10 cellular contexts compared by ENCODE assay signal in the genomic region with DNA sequence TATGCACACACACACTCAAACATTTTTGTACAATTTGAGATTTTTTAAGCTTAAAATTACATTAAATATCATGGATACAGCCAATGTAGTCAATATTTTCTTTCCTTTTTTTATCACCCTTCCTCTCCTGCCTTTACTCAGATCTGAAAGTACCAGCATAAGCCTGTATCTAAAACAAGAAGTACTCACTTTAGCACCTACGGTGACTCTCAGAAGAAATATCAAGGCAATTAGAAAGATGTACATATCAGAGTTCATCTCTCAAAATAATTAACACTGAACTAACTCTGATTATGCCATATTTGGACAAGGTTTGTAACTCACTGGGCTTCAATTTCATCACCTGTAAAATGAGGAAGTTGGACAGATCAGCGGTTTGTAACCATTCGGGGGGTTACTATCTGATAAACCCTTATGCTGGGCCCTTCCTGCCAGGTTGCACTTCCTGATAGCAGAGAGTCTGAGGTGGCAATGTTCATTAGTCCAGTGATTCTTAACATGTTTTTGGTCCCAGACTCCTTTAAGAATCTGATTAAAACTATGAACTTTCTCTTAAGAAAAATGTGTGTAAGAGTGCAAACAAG. TPM values are rescaled to one million over a fixed set of nuclear protein-coding genes. Genes with fewer than 3 reads are reported as not detected.
A peak's percentile ranks its signal among the peaks of the same experiment; 100 is the strongest.
DNase-seq lines count a peak whose midpoint lies in the region; ATAC-seq and TF ChIP-seq lines count a peak whose summit lies in the region.
"Had no signal": no experiment of that assay in that cellular context is flagged by ENCODE, and none has a peak within 500 bp of the region (broad histone marks: within the 10 kb centered on the region; RNA-seq: fewer than 3 reads in every experiment).

No MANE protein-coding gene starts in this region.

- BruUV-seq in PC-9 (replicated peaks; lab: Mats Ljungman, UMichigan): no TSS peak

- CTCF ChIA-PET in PC-9 (lab: Charles Lee): no interaction called here

- no peaks in the 10 kb centered on the region for H3K79me2 ChIP-seq in PC-9 (ENCODE audit: low read depth)

- no peaks in the 10 kb centered on the region for H3K9me3 ChIP-seq in PC-9 (ENCODE audit: insufficient read depth, low read depth)
- H3K9me3 ChIP-seq in esophagus squamous epithelium: no peaks in the 10 kb centered on the region
- H3K9me3 ChIP-seq: MG63 had no signal

- H3K27me3 ChIP-seq in PC-9 (ENCODE audit: insufficient read depth, low read depth) (no peaks in the 10 kb centered on the region), esophagus squamous epithelium (no peaks in the 10 kb centered on the region)
- H3K27me3 ChIP-seq: MG63 had no signal

- H3K9me2 ChIP-seq in PC-9 (ENCODE audit: insufficient read depth): no peaks in the 10 kb centered on the region

- H3K36me3 Mint-ChIP-seq in T-helper 1 cell treated with Interleukin-12 subunit alpha and Interleukin-12 subunit beta and Interleukin-4 antibody, amounts not matched to agents 30 μg/mL and 1 μg/mL, for 36 hours (ENCODE audit: low read depth): peaks cover 2% of the 10 kb centered on the region
- no peaks in the 10 kb centered on the region for H3K36me3 Mint-ChIP-seq in stimulated activated effector memory CD8-positive, alpha-beta T cell treated with anti-CD3 and anti-CD28 coated beads, Interleukin-12 subunit alpha, Interleukin-12 subunit beta, amount 100 ng/mL, for 72 hours

- no peaks in the 10 kb centered on the region for H3K27me3 Mint-ChIP-seq in T-helper 1 cell treated with Interleukin-12 subunit alpha and Interleukin-12 subunit beta and Interleukin-4 antibody, amounts not matched to agents 30 μg/mL and 1 μg/mL, for 36 hours (ENCODE audit: low read depth)

- H3K4me3 Mint-ChIP-seq in T-helper 1 cell treated with Interleukin-12 subunit alpha and Interleukin-12 subunit beta and Interleukin-4 antibody, amounts not matched to agents 30 μg/mL and 1 μg/mL, for 36 hours: peak overlapping the region; percentile 5
- H3K4me3 Mint-ChIP-seq in stimulated activated effector memory CD8-positive, alpha-beta T cell treated with anti-CD3 and anti-CD28 coated beads, Interleukin-12 subunit alpha, Interleukin-12 subunit beta, amount 100 ng/mL, for 72 hours: peak overlapping the region; percentile 49

- H3K36me3 ChIP-seq in PC-9 (ENCODE audit: low read depth): no peaks in the 10 kb centered on the region
- no peaks in the 10 kb centered on the region for H3K36me3 ChIP-seq in esophagus squamous epithelium
- H3K36me3 ChIP-seq: MG63 had no signal

- H4K20me1 ChIP-seq in PC-9 (ENCODE audit: insufficient read depth): no peaks in the 10 kb centered on the region

- no peak overlapping the region for H2AFZ ChIP-seq in PC-9

- peak; percentile 97 for ATAC-seq in HG02884 (IDR thresholded peaks at IDR 0.05; ENCODE audit: unreplicated experiment)
- ATAC-seq in stimulated activated effector memory CD8-positive, alpha-beta T cell treated with anti-CD3 and anti-CD28 coated beads, Interleukin-12 subunit alpha, Interleukin-12 subunit beta, amount 100 ng/mL, for 72 hours: peak; percentile 60

- no peaks in the 10 kb centered on the region for H3F3A ChIP-seq in PC-9 (ENCODE audit: insufficient read depth, low read depth)

- no peaks in the 10 kb centered on the region for H3K9me3 Mint-ChIP-seq in T-helper 1 cell treated with Interleukin-12 subunit alpha and Interleukin-12 subunit beta and Interleukin-4 antibody, amounts not matched to agents 30 μg/mL and 1 μg/mL, for 36 hours
- no peaks in the 10 kb centered on the region for H3K9me3 Mint-ChIP-seq in stimulated activated effector memory CD8-positive, alpha-beta T cell treated with anti-CD3 and anti-CD28 coated beads, Interleukin-12 subunit alpha, Interleukin-12 subunit beta, amount 100 ng/mL, for 72 hours

- peaks cover 26% of the 10 kb centered on the region for H3K4me1 Mint-ChIP-seq in T-helper 1 cell treated with Interleukin-12 subunit alpha and Interleukin-12 subunit beta and Interleukin-4 antibody, amounts not matched to agents 30 μg/mL and 1 μg/mL, for 36 hours (ENCODE audit: low read depth)
- peaks cover 31% of the 10 kb centered on the region for H3K4me1 Mint-ChIP-seq in stimulated activated effector memory CD8-positive, alpha-beta T cell treated with anti-CD3 and anti-CD28 coated beads, Interleukin-12 subunit alpha, Interleukin-12 subunit beta, amount 100 ng/mL, for 72 hours

- H3K27ac ChIP-seq in PC-9 (no peak overlapping the region), esophagus squamous epithelium (no peak overlapping the region)

- intact Hi-C loops in PC-9 (cut with micrococcal nuclease; ENCODE audit: unreplicated experiment): no loop called here
- intact Hi-C loops in esophagus squamous epithelium (cut with DNase I): no loop called here

- H3K4me2 ChIP-seq in PC-9: no peak overlapping the region

- WGBS in esophagus squamous epithelium, 2 donors: 73 to 78% methylated on average over 3 of the region's 3 CpGs

- TF ChIP-seq CTCF in PC-9 (conservative IDR thresholded peaks at IDR 0.05) (no peak), esophagus squamous epithelium (IDR thresholded peaks at IDR 0.05) (no peak)

- TF ChIP-seq POLR2A in esophagus squamous epithelium (IDR thresholded peaks at IDR 0.05): no peak

- POLR2A ChIA-PET in PC-9 (lab: Charles Lee; ENCODE audit: unreplicated experiment): no interaction called here

- peak overlapping the region; percentile 19 for H3K27ac Mint-ChIP-seq in T-helper 1 cell treated with Interleukin-12 subunit alpha and Interleukin-12 subunit beta and Interleukin-4 antibody, amounts not matched to agents 30 μg/mL and 1 μg/mL, for 36 hours
- peak overlapping the region; percentile 90 for H3K27ac Mint-ChIP-seq in stimulated activated effector memory CD8-positive, alpha-beta T cell treated with anti-CD3 and anti-CD28 coated beads, Interleukin-12 subunit alpha, Interleukin-12 subunit beta, amount 100 ng/mL, for 72 hours

- no peaks in the 10 kb centered on the region for H3K4me1 ChIP-seq in PC-9 (replicated peaks; ENCODE audit: insufficient read depth)
- no peaks in the 10 kb centered on the region for H3K4me1 ChIP-seq in esophagus squamous epithelium

- no peak overlapping the region for H3K4me3 ChIP-seq in PC-9
- no peak overlapping the region for H3K4me3 ChIP-seq in esophagus squamous epithelium
- H3K4me3 ChIP-seq: MG63 had no signal

- no peak for DNase-seq in T-helper 1 cell
- DNase-seq in NOMO-1 treated with dmso at 0.1 percent for 144 hours (lab: John Stamatoyannopoulos, UW; ENCODE audit: unreplicated experiment): peak; percentile 70
- DNase-seq in stimulated activated effector memory CD8-positive, alpha-beta T cell treated with anti-CD3 and anti-CD28 coated beads, Interleukin-12 subunit alpha, Interleukin-12 subunit beta, amount 100 ng/mL, for 72 hours (ENCODE audit: low spot score in 2 of 2): no peak
- no peak for DNase-seq in PC-9
- no peak for DNase-seq in NCI-H1436 (lab: John Stamatoyannopoulos, UW)
- no peak for DNase-seq in esophagus squamous epithelium (lab: John Stamatoyannopoulos, UW)
- DNase-seq: aorta, MG63 had no signal

RNA-seq across cellular contexts. Expression of a gene that starts 5.7 kb away (rescaled TPM):
- not detected in 2 replicates for total RNA-seq in PC-9 (2021)
- under 1 TPM in 3 of 4 donors, not detected in 1; 0.11 to 0.95 (median 0.22) TPM for total RNA-seq in esophagus squamous epithelium
